In genomic region chr17:60526726-60527125, GRCh38 we compare ENCODE assay signal across 8 cellular contexts. TPM values are rescaled to one million over a fixed set of nuclear protein-coding genes. Genes with fewer than 3 reads are reported as not detected.
A peak's percentile ranks its signal among the peaks of the same experiment; 100 is the strongest.
DNase-seq lines count a peak whose midpoint lies in the region; ATAC-seq lines count a peak whose summit lies in the region.

No MANE protein-coding gene starts in this region.

- H3K27me3 ChIP-seq in BLaER1 (no peaks in the 10 kb centered on the region), Karpas-422 (ENCODE audit: low read length) (no peaks in the 10 kb centered on the region)

- H3K4me3 ChIP-seq in BLaER1 = peak overlapping the region; percentile 95
- peak overlapping the region; percentile 93 for H3K4me3 ChIP-seq in Karpas-422 (ENCODE audit: low read length)

- peaks cover 10 to 49% (median 44%) of the 10 kb centered on the region in 4 donors for H3K4me1 Mint-ChIP-seq in naive thymus-derived CD8-positive, alpha-beta T cell

- DNase-seq in Karpas-422 (no peak), dermis blood vessel endothelial cell (peak; percentile 46), AG08396 (ENCODE audit: low spot score) (no peak), NK-92 (lab: John Stamatoyannopoulos, UW; ENCODE audit: unreplicated experiment) (no peak), DMS79 (lab: John Stamatoyannopoulos, UW) (no peak)
- DNase-seq in naive thymus-derived CD8-positive, alpha-beta T cell = no peak

- H3K9me2 ChIP-seq in Karpas-422 (replicated peaks; ENCODE audit: insufficient read depth, low read length) = no peaks in the 10 kb centered on the region

- peaks cover 0 to 3% (median 2%) of the 10 kb centered on the region in 3 donors for H3K36me3 Mint-ChIP-seq in naive thymus-derived CD8-positive, alpha-beta T cell

- H3K9me3 Mint-ChIP-seq in naive thymus-derived CD8-positive, alpha-beta T cell = no peaks in the 10 kb centered on the region

- H3K4me1 ChIP-seq in BLaER1 (peaks cover 25% of the 10 kb centered on the region), Karpas-422 (ENCODE audit: low read length) (peaks cover 18% of the 10 kb centered on the region)

- H3K4me3 Mint-ChIP-seq in naive thymus-derived CD8-positive, alpha-beta T cell = peak overlapping the region; percentile 93 to 100 (median 98)

- POLR2A ChIA-PET in naive thymus-derived CD8-positive, alpha-beta T cell (lab: Charles Lee) = interaction anchor here (1.5 to 2.1 kb wide), 3 partner anchors 73 to 151 kb away, joined by 3 to 9 read pairs (median 5); partner anchors contain the start of genes BCAS3, PPM1D and USP32

- H3K27me3 Mint-ChIP-seq in naive thymus-derived CD8-positive, alpha-beta T cell = peaks cover 0 to 2% (median 0%) of the 10 kb centered on the region in 5 donors

- H3K9me3 ChIP-seq in BLaER1 = peaks cover 30% of the 10 kb centered on the region
- H3K9me3 ChIP-seq in Karpas-422 (ENCODE audit: low read length) = no peaks in the 10 kb centered on the region

- H3K9ac ChIP-seq in BLaER1 (peak overlapping the region; percentile 89), Karpas-422 (ENCODE audit: low read length) (peak overlapping the region; percentile 99)

- H2AFZ ChIP-seq in Karpas-422 (ENCODE audit: low read length) = peak overlapping the region; percentile 87

- H3K27ac ChIP-seq in BLaER1 (peak overlapping the region; percentile 91), Karpas-422 (ENCODE audit: low read length) (no peak overlapping the region)

- H4K20me1 ChIP-seq in BLaER1 (peaks cover 39% of the 10 kb centered on the region), Karpas-422 (ENCODE audit: insufficient read depth, low read depth, low read length) (no peaks in the 10 kb centered on the region; the same call in 1 of the 2 replicates)

- H3K27ac Mint-ChIP-seq in naive thymus-derived CD8-positive, alpha-beta T cell = peak overlapping the region; percentile 93 to 100 (median 99)

- ATAC-seq in naive thymus-derived CD8-positive, alpha-beta T cell = no peak
- no peak for ATAC-seq in GM18502 (IDR thresholded peaks at IDR 0.05; ENCODE audit: poor library complexity, unreplicated experiment)

- H3K79me2 ChIP-seq in Karpas-422 (ENCODE audit: low read length) = peaks cover 49% of the 10 kb centered on the region

- peaks cover 25% of the 10 kb centered on the region for H3K36me3 ChIP-seq in BLaER1
- H3K36me3 ChIP-seq in Karpas-422 (ENCODE audit: insufficient read depth, low read length) = no peaks in the 10 kb centered on the region

- H3K4me2 ChIP-seq in BLaER1 (peak overlapping the region; percentile 91), Karpas-422 (ENCODE audit: low read depth, low read length, poor library complexity, severe bottlenecking) (peak overlapping the region; percentile 84)

RNA-seq across cellular contexts. Expression of gene APPBP2, which starts 0.7 kb away (rescaled TPM):
- total RNA-seq in Karpas-422 (2014; rRNA removed; shearing (Covaris generic); ENCODE audit: low replicate concordance) = 15.9 and 21.5 TPM in 2 replicates
- total RNA-seq in dermis blood vessel endothelial cell = 42.0 and 57.4 TPM in 2 replicates
- 10 to 100 TPM; 50.2 to 53.1 TPM for total RNA-seq in naive thymus-derived CD8-positive, alpha-beta T cell
- 10 to 100 TPM; 22.8 to 30.9 (median 28.5) TPM for polyA plus RNA-seq in naive thymus-derived CD8-positive, alpha-beta T cell
